19 cellular contexts compared by ENCODE assay signal in the genomic region with DNA sequence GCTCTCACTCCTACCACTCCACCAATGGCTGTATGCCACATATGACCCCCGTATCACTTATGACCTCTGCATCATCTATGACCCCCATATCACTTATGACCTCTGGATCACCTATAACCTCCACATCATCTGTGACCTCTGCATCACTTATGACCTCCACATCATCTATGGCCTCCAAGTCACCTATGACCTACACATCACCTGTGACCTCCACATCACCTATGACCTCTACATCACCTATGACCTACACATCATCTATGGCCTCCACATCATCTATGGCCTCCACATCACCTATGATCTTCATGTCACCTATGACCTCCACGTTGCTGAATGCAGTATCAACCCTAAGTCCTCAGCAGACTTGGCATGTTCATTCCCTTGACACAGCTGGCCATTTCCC.
A peak's percentile ranks its signal among the peaks of the same experiment; 100 is the strongest.
DNase-seq lines count a peak whose midpoint lies in the region; ATAC-seq, FAIRE-seq and TF ChIP-seq lines count a peak whose summit lies in the region.
"Had no signal": no experiment of that assay in that cellular context is flagged by ENCODE, and none has a peak within 500 bp of the region (broad histone marks: within the 10 kb centered on the region; RNA-seq: fewer than 3 reads in every experiment).

No MANE protein-coding gene starts in this region.

- DNase-seq in AG20443 (ENCODE audit: low spot score) (peak; percentile 2), HTR-8/SVneo (ENCODE audit: insufficient read length, low spot score) (no peak), coronary artery (ENCODE audit: low spot score) (peak; percentile 22), mesenteric fat pad (ENCODE audit: low spot score) (peak; percentile 43), pons (ENCODE audit: low spot score) (no peak)
- DNase-seq: ACHN; C1 segment of cervical spinal cord; CD4-positive, alpha-beta T cell; DMS153; DND-41; GDM1; HCEC 1CT; HFFc6 had no signal

- no peak overlapping the region for H3K27ac ChIP-seq in coronary artery

- H3K4me3 ChIP-seq in coronary artery, result no peak overlapping the region

- FAIRE-seq in HTR-8/SVneo (lab: Jason Lieb, UNC), result peak; percentile 20
- FAIRE-seq: D721Med, GM12892, GM19239, H1 had no signal

- no peak for TF ChIP-seq CTCF in coronary artery (IDR thresholded peaks at IDR 0.05)

- ATAC-seq in GM18520 (IDR thresholded peaks at IDR 0.05; ENCODE audit: unreplicated experiment) (no peak), GM21717 (IDR thresholded peaks at IDR 0.05; ENCODE audit: unreplicated experiment) (no peak)

Comparison
In these comparisons a context has a peak if more than half of its experiments do, and no peak if none do; other contexts are left out.
1. DNase-seq: peak in AG20443 (single experiment), coronary artery (single experiment) and mesenteric fat pad (single experiment); none in HTR-8/SVneo (single experiment) and pons (single experiment).